Comparison of ENCODE assay signal across 15 cellular contexts in the genomic region with DNA sequence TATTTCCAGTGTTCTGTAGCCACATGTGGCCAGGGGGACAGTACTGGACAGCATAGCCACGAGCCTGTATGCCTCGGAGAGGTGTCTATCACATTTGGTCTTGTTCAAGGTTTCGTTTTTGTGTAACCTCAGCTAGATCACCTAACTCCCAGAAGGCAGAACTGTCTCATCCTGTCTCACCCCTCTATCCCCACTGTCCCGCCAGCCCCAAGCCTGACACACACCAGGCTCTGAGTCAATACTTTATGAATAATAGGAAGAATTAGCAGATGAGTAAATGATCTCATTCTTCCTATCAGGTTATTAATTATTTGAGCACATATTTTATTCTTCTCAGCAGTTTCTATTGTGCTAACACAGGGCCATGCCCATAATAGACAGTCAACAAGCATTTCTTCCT.
"Had no signal": no experiment of that assay in that cellular context is flagged by ENCODE, and none has a peak within 500 bp of the region (broad histone marks: within the 10 kb centered on the region; RNA-seq: fewer than 3 reads in every experiment).

No MANE protein-coding gene starts in this region.

- H3K36me3 ChIP-seq: breast epithelium, lower lobe of right lung, tibial nerve had no signal

- H3K27ac ChIP-seq: breast epithelium, lower lobe of right lung, tibial nerve had no signal

- H3K4me1 ChIP-seq: breast epithelium, lower lobe of right lung, tibial nerve had no signal

- H3K4me3 ChIP-seq: breast epithelium, lower lobe of right lung, tibial nerve had no signal

- ATAC-seq: activated CD4-positive, alpha-beta T cell treated with anti-CD3 and anti-CD28 coated beads for 36 hours; left cardiac atrium; lower lobe of right lung; natural killer cell treated with Interleukin-12 subunit alpha and Interleukin-12 subunit beta and Interleukin-15 and Interleukin-18, amount 100 ng/mL, for 72 hours; WTC11 had no signal

- H3K9me3 ChIP-seq: breast epithelium, lower lobe of right lung, tibial nerve had no signal

- FAIRE-seq: astrocyte, urothelium cell line had no signal

- DNase-seq: activated CD4-positive, alpha-beta T cell treated with anti-CD3 and anti-CD28 coated beads for 36 hours; activated CD4-positive, alpha-beta T cell treated with anti-CD3 and anti-CD28 coated beads, Interleukin-2, amount 50 U/mL, for 48 hours; activated gamma-delta T cell; effector memory CD4-positive, alpha-beta T cell; left cardiac atrium; lower lobe of right lung; nucleus accumbens; posterior cingulate gyrus; stimulated activated CD4-positive, alpha-beta T cell treated with anti-CD3 and anti-CD28 coated beads, Interleukin-2, amount 100 ng/mL, for 24 hours had no signal

- H3K27me3 ChIP-seq: breast epithelium, tibial nerve had no signal
